Comparison of ENCODE assay signal across 28 cellular contexts in genomic region chr2:16972276-16972675, GRCh38.
"Had no signal": no experiment of that assay in that cellular context is flagged by ENCODE, and none has a peak within 500 bp of the region (broad histone marks: within the 10 kb centered on the region; RNA-seq: fewer than 3 reads in every experiment).

No MANE protein-coding gene starts in this region.

- H3K9me3 ChIP-seq: body of pancreas, gastrocnemius medialis, neutrophil, ovary, thyroid gland, upper lobe of left lung, vagina had no signal

- DNase-seq: activated CD4-positive, alpha-beta T cell treated with anti-CD3 and anti-CD28 coated beads for 36 hours; activated CD4-positive, CD25-positive, alpha-beta regulatory T cell; activated CD8-positive, alpha-beta memory T cell treated with anti-CD3 and anti-CD28 coated beads for 24 hours; activated effector memory CD4-positive, alpha-beta T cell treated with Interleukin-2 at 50 U/mL for 16 hours; activated naive CD4-positive, alpha-beta T cell treated with anti-CD3 and anti-CD28 coated beads for 36 hours; activated naive CD8-positive, alpha-beta T cell treated with anti-CD3 and anti-CD28 coated beads for 36 hours; amniotic stem cell; body of pancreas; cortex of kidney; effector memory CD8-positive, alpha-beta T cell; gastrocnemius medialis; glutamatergic neuron; left cardiac atrium; left ventricle myocardium superior; naive B cell; nephron progenitor cell; ovary; retina; small intestine; stimulated activated CD4-positive, alpha-beta T cell treated with anti-CD3 and anti-CD28 coated beads, Interleukin-4, amount 100 ng/mL, for 24 hours; T-helper 1 cell; thyroid gland; upper lobe of left lung had no signal

- H3K36me3 ChIP-seq: gastrocnemius medialis, neutrophil, ovary, thyroid gland, upper lobe of left lung, vagina had no signal

- H3K4me1 ChIP-seq: body of pancreas, gastrocnemius medialis, thyroid gland, upper lobe of left lung, vagina had no signal

- H3K27ac ChIP-seq: body of pancreas, gastrocnemius medialis, neutrophil, ovary, thyroid gland, upper lobe of left lung, vagina had no signal

- ATAC-seq: activated CD4-positive, alpha-beta T cell treated with anti-CD3 and anti-CD28 coated beads for 36 hours; body of pancreas; effector memory CD8-positive, alpha-beta T cell; gastrocnemius medialis; left cardiac atrium; left ventricle myocardium superior; sciatic nerve; stimulated activated effector memory CD8-positive, alpha-beta T cell treated with anti-CD3 and anti-CD28 coated beads, Interleukin-12 subunit alpha, Interleukin-12 subunit beta, amount 100 ng/mL, for 72 hours had no signal

- H3K4me3 ChIP-seq: body of pancreas, gastrocnemius medialis, ovary, thyroid gland, upper lobe of left lung, vagina had no signal

- H3K27me3 ChIP-seq: body of pancreas, gastrocnemius medialis, neutrophil, ovary, thyroid gland, upper lobe of left lung, vagina had no signal

- FAIRE-seq: keratinocyte, small intestine had no signal
